ENCODE assay signal across 27 cellular contexts in the genomic region with DNA sequence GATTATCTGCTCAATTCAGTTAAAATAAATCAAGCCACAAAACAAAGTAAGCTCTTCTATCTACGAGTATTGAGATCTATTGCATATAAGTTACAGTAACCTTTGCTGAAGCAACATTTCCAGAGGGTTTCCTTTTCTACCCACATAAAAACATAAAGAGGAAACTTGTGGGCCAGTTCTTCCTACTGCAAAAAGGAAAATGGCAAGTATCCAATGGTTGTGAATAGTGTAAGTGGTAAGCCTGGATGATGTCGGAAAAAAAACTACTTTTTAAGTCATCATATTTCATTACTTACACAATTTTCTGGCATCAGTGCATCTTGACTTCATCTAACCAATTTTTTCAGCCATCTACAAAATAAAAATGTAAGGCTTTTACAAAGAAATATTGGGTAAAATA.
DNase-seq lines count a peak whose midpoint lies in the region; TF ChIP-seq lines count a peak whose summit lies in the region.
"Had no signal": no experiment of that assay in that cellular context is flagged by ENCODE, and none has a peak within 500 bp of the region (broad histone marks: within the 10 kb centered on the region; RNA-seq: fewer than 3 reads in every experiment).

No MANE protein-coding gene starts in this region.

- H3K4me1 ChIP-seq in BLaER1 treated with 17β-estradiol and CSF1 and Interleukin-3, amounts not matched to agents 10 nM and 100 nM: peaks cover 6 to 43% (median 30%) of the 10 kb centered on the region in 10 experiments; a peak in 19 of 20 replicates
- H3K4me1 ChIP-seq: Peyer's patch had no signal

- no peak overlapping the region for H3K4me3 ChIP-seq in BLaER1 treated with 17β-estradiol and CSF1 and Interleukin-3, amounts not matched to agents 10 nM and 100 nM
- no peak overlapping the region for H3K4me3 ChIP-seq in fibroblast of pulmonary artery (replicated peaks; ENCODE audit: low read depth, low read length)
- H3K4me3 ChIP-seq: GM23248, Peyer's patch, SK-N-MC had no signal

- H3K36me3 ChIP-seq in BLaER1 treated with 17β-estradiol and CSF1 and Interleukin-3, amounts not matched to agents 10 nM and 100 nM: no peaks in the 10 kb centered on the region
- H3K36me3 ChIP-seq: Peyer's patch had no signal

- H3K9me3 ChIP-seq in BLaER1 treated with 17β-estradiol and CSF1 and Interleukin-3, amounts not matched to agents 10 nM and 100 nM (replicated peaks in 1 of 11): peaks cover 0 to 8% (median 7%) of the 10 kb centered on the region in 11 experiments; a peak in 16 of 22 replicates
- H3K9me3 ChIP-seq: Peyer's patch had no signal

- peak overlapping the region; percentile 2 to 79 (median 51); a peak in 21 of 22 replicates for H3K4me2 ChIP-seq in BLaER1 treated with 17β-estradiol and CSF1 and Interleukin-3, amounts not matched to agents 10 nM and 100 nM
- H3K4me2 ChIP-seq: KMS-11 had no signal

- peaks cover 14% of the 10 kb centered on the region for H3K4me1 Mint-ChIP-seq in brain
- H3K4me1 Mint-ChIP-seq: CD14-positive monocyte; CD8-positive, alpha-beta memory T cell had no signal

- no peaks in the 10 kb centered on the region for H3K27me3 Mint-ChIP-seq in brain
- H3K27me3 Mint-ChIP-seq: CD8-positive, alpha-beta memory T cell had no signal

- no peak overlapping the region for H3K9ac ChIP-seq in BLaER1 treated with 17β-estradiol and CSF1 and Interleukin-3, amounts not matched to agents 10 nM and 100 nM
- H3K9ac ChIP-seq: GM23248, KMS-11 had no signal

- peaks cover 0 to 2% (median 0%) of the 10 kb centered on the region in 5 experiments for H3K9me3 Mint-ChIP-seq in brain

- H4K20me1 ChIP-seq in BLaER1 treated with 17β-estradiol and CSF1 and Interleukin-3, amounts not matched to agents 10 nM and 100 nM: no peaks in the 10 kb centered on the region

- no peak overlapping the region for H3K4me3 Mint-ChIP-seq in brain
- H3K4me3 Mint-ChIP-seq: CD14-positive monocyte, H9 had no signal

- no peaks in the 10 kb centered on the region for H3K36me3 Mint-ChIP-seq in brain
- H3K36me3 Mint-ChIP-seq: CD14-positive monocyte; CD8-positive, alpha-beta memory T cell had no signal

- H3K27ac Mint-ChIP-seq in brain: peak overlapping the region in 4 of 5 experiments; percentile 1 to 70 (median 46)
- H3K27ac Mint-ChIP-seq: CD14-positive monocyte; CD8-positive, alpha-beta memory T cell had no signal

- no peaks in the 10 kb centered on the region for H3K27me3 ChIP-seq in BLaER1 treated with 17β-estradiol and CSF1 and Interleukin-3, amounts not matched to agents 10 nM and 100 nM
- H3K27me3 ChIP-seq: Peyer's patch had no signal

- DNase-seq in fibroblast of pulmonary artery (ENCODE audit: low read depth) (peak; percentile 7), middle frontal gyrus (ENCODE audit: extremely low spot score, low spot score) (peak; percentile 12), KG1 (lab: John Stamatoyannopoulos, UW) (no peak), Ammon's horn (ENCODE audit: low spot score) (no peak), AG20443 (ENCODE audit: low spot score) (no peak)
- DNase-seq in activated CD4-positive, alpha-beta T cell treated with anti-CD3 and anti-CD28 coated beads, Interleukin-2, amount 50 U/mL, for 1 hour: no peak
- DNase-seq: Calu3; CD8-positive, alpha-beta memory T cell; DMS79 treated with DMSO at 0.1 percent for 48 hours; GM23248; H9; NCI-H1092; NCI-H1417 treated with DMSO at 0.1 percent for 48 hours; NCI-H1694 treated with DMSO at 0.1 percent for 48 hours; NCI-H2081; NCI-H2171; NCI-H226; NCI-H510A; NCI-H69; OCI-M1; Peyer's patch; SHP77 treated with DMSO at 0.1 percent for 48 hours had no signal

- H3K27ac ChIP-seq in BLaER1 treated with 17β-estradiol and CSF1 and Interleukin-3, amounts not matched to agents 10 nM and 100 nM: peak overlapping the region in 3 of 11 experiments; percentile 26 to 48 (median 29); a peak in 4 of 22 replicates
- H3K27ac ChIP-seq: GM23248, KMS-11, Peyer's patch, SK-N-MC had no signal

- TF ChIP-seq CTCF in brain (conservative IDR thresholded peaks at IDR 0.05) (no peak), fibroblast of pulmonary artery (IDR thresholded peaks at IDR 0.05; ENCODE audit: low read length, missing control alignments) (no peak)

Comparison
In these comparisons a context has a peak if more than half of its experiments do, and no peak if none do; other contexts are left out.
1. DNase-seq: peak in fibroblast of pulmonary artery (single experiment) and middle frontal gyrus (single experiment); none in KG1 (single experiment), activated CD4-positive, alpha-beta T cell treated with anti-CD3 and anti-CD28 coated beads, Interleukin-2, amount 50 U/mL, for 1 hour (single experiment), Ammon's horn (single experiment) and AG20443 (single experiment).